18 cellular contexts compared by ENCODE assay signal in genomic region chr1:51044199-51044598, GRCh38. TPM values are rescaled to one million over a fixed set of nuclear protein-coding genes. Genes with fewer than 3 reads are reported as not detected.
"Had no signal": no experiment of that assay in that cellular context is flagged by ENCODE, and none has a peak within 500 bp of the region (broad histone marks: within the 10 kb centered on the region; RNA-seq: fewer than 3 reads in every experiment).

No MANE protein-coding gene starts in this region.

- H3K27me3 ChIP-seq: brain microvascular endothelial cell, ovary, transverse colon had no signal

- ATAC-seq: activated CD8-positive, alpha-beta T cell treated with anti-CD3 and anti-CD28 coated beads for 36 hours; activated T-cell treated with anti-CD3 and anti-CD28 coated beads, Interleukin-2, amount 50 U/mL, for 72 hours; effector memory CD8-positive, alpha-beta T cell had no signal

- H3K4me3 ChIP-seq: ovary, transverse colon had no signal

- H3K9me3 ChIP-seq: ovary, transverse colon had no signal

- DNase-seq: activated CD8-positive, alpha-beta memory T cell treated with anti-CD3 and anti-CD28 coated beads, Interleukin-2, amount 50 U/mL, for 4 hours; activated CD8-positive, alpha-beta T cell treated with anti-CD3 and anti-CD28 coated beads for 36 hours; activated gamma-delta T cell treated with Interleukin-2 at 50 U/mL for 16 hours; activated naive CD8-positive, alpha-beta T cell treated with anti-CD3 and anti-CD28 coated beads for 36 hours; activated T-cell treated with anti-CD3 and anti-CD28 coated beads, Interleukin-2, amount 50 U/mL, for 72 hours; brain microvascular endothelial cell; cerebellar nuclear complex; effector memory CD8-positive, alpha-beta T cell; kidney glomerular epithelial cell; ovary; stimulated activated CD4-positive, alpha-beta T cell treated with anti-CD3 and anti-CD28 coated beads, Interleukin-12 subunit alpha, Interleukin-12 subunit beta, amount 100 ng/mL, for 4 hours; stimulated activated naive CD4-positive, alpha-beta T cell; substantia nigra; transverse colon had no signal

- H3K4me1 ChIP-seq: transverse colon had no signal

- H3K27ac ChIP-seq: brain microvascular endothelial cell, epithelial cell of prostate, ovary, transverse colon had no signal

- H3K36me3 ChIP-seq: brain microvascular endothelial cell, ovary, transverse colon had no signal

RNA-seq across cellular contexts. Expression of gene C1orf185, which starts 57.8 kb away (rescaled TPM):
- total RNA-seq: activated CD8-positive, alpha-beta T cell treated with anti-CD3 and anti-CD28 coated beads for 36 hours; activated naive CD8-positive, alpha-beta T cell treated with anti-CD3 and anti-CD28 coated beads for 36 hours; activated T-cell treated with anti-CD3 and anti-CD28 coated beads, Interleukin-2, amount 50 U/mL, for 72 hours; liver; mesenteric fat pad; neural crest cell; ovary; transverse colon had no signal
- polyA plus RNA-seq: liver, ovary had no signal
